27 cellular contexts compared by ENCODE assay signal in genomic region chr1:153699768-153700167, GRCh38. TPM values are rescaled to one million over a fixed set of nuclear protein-coding genes. Genes with fewer than 3 reads are reported as not detected.
"Had no signal": no experiment of that assay in that cellular context is flagged by ENCODE, and none has a peak within 500 bp of the region (broad histone marks: within the 10 kb centered on the region; RNA-seq: fewer than 3 reads in every experiment).

No MANE protein-coding gene starts in this region.

- H3K36me3 ChIP-seq: left lung, neutrophil, pancreas had no signal

- H3K27me3 ChIP-seq: dorsolateral prefrontal cortex, left lung, neutrophil, pancreas, testis had no signal

- H3K9me3 ChIP-seq: left lung, neutrophil, pancreas, testis had no signal

- H3K9me3 Mint-ChIP-seq: activated B cell treated with CpG ODN at 0.5 μM for 24 hours; activated CD4-positive, alpha-beta memory T cell treated with anti-CD3 and anti-CD28 coated beads for 36 hours; activated naive CD4-positive, alpha-beta T cell treated with anti-CD3 and anti-CD28 coated beads, Interleukin-2, amount 10 ng/mL, durations not matched to agents 7 days and 5 days; activated T-cell treated with anti-CD3 and anti-CD28 coated beads, Interleukin-2, amount 50 U/mL, for 72 hours; central memory CD8-positive, alpha-beta T cell; effector memory CD8-positive, alpha-beta T cell; natural killer cell; stimulated activated effector memory CD8-positive, alpha-beta T cell treated with anti-CD3 and anti-CD28 coated beads, Interleukin-12 subunit alpha, Interleukin-12 subunit beta, amount 100 ng/mL, for 72 hours; stimulated activated naive CD8-positive, alpha-beta T cell treated with anti-CD3 and anti-CD28 coated beads, Interleukin-15, amount 100 ng/mL, for 72 hours; T-helper 1 cell treated with Interleukin-12 subunit alpha and Interleukin-12 subunit beta and Interleukin-4 antibody, amounts not matched to agents 30 μg/mL and 1 μg/mL, for 36 hours; type B pancreatic cell had no signal

- H3K27me3 Mint-ChIP-seq: activated B cell treated with CpG ODN at 0.5 μM for 24 hours; activated CD4-positive, alpha-beta memory T cell treated with anti-CD3 and anti-CD28 coated beads for 36 hours; brain; central memory CD8-positive, alpha-beta T cell; type B pancreatic cell had no signal

- H3K27ac ChIP-seq: neutrophil, pancreas had no signal

- H3K27ac Mint-ChIP-seq: activated B cell treated with CpG ODN at 0.5 μM for 24 hours; activated CD4-positive, alpha-beta memory T cell treated with anti-CD3 and anti-CD28 coated beads for 36 hours; activated CD4-positive, alpha-beta T cell treated with anti-CD3 and anti-CD28 coated beads for 36 hours; activated naive CD4-positive, alpha-beta T cell treated with anti-CD3 and anti-CD28 coated beads, Interleukin-2, amount 10 ng/mL, durations not matched to agents 7 days and 5 days; activated T-cell treated with anti-CD3 and anti-CD28 coated beads, Interleukin-2, amount 50 U/mL, for 72 hours; effector memory CD8-positive, alpha-beta T cell; natural killer cell; stimulated activated effector memory CD8-positive, alpha-beta T cell treated with anti-CD3 and anti-CD28 coated beads, Interleukin-12 subunit alpha, Interleukin-12 subunit beta, amount 100 ng/mL, for 72 hours; stimulated activated naive CD8-positive, alpha-beta T cell treated with anti-CD3 and anti-CD28 coated beads, Interleukin-15, amount 100 ng/mL, for 72 hours; T-helper 1 cell treated with Interleukin-12 subunit alpha and Interleukin-12 subunit beta and Interleukin-4 antibody, amounts not matched to agents 30 μg/mL and 1 μg/mL, for 36 hours; type B pancreatic cell had no signal

- H3K4me1 ChIP-seq: pancreas had no signal

- H3K4me3 ChIP-seq: dorsolateral prefrontal cortex, left lung, pancreas, testis had no signal

- H3K36me3 Mint-ChIP-seq: activated CD4-positive, alpha-beta memory T cell treated with anti-CD3 and anti-CD28 coated beads for 36 hours; activated naive CD4-positive, alpha-beta T cell treated with anti-CD3 and anti-CD28 coated beads, Interleukin-2, amount 10 ng/mL, durations not matched to agents 7 days and 5 days; brain; natural killer cell; stimulated activated effector memory CD8-positive, alpha-beta T cell treated with anti-CD3 and anti-CD28 coated beads, Interleukin-12 subunit alpha, Interleukin-12 subunit beta, amount 100 ng/mL, for 72 hours; type B pancreatic cell had no signal

- ATAC-seq: activated CD4-positive, alpha-beta T cell treated with anti-CD3 and anti-CD28 coated beads for 36 hours; activated T-cell treated with anti-CD3 and anti-CD28 coated beads, Interleukin-2, amount 50 U/mL, for 72 hours; effector memory CD8-positive, alpha-beta T cell; esophagus mucosa; left lung; natural killer cell; stimulated activated effector memory CD8-positive, alpha-beta T cell treated with anti-CD3 and anti-CD28 coated beads, Interleukin-12 subunit alpha, Interleukin-12 subunit beta, amount 100 ng/mL, for 72 hours; stimulated activated naive CD8-positive, alpha-beta T cell treated with anti-CD3 and anti-CD28 coated beads, Interleukin-15, amount 100 ng/mL, for 72 hours had no signal

- H3K4me1 Mint-ChIP-seq: activated CD4-positive, alpha-beta T cell treated with anti-CD3 and anti-CD28 coated beads for 36 hours; central memory CD8-positive, alpha-beta T cell; stimulated activated effector memory CD8-positive, alpha-beta T cell treated with anti-CD3 and anti-CD28 coated beads, Interleukin-12 subunit alpha, Interleukin-12 subunit beta, amount 100 ng/mL, for 72 hours; stimulated activated naive CD8-positive, alpha-beta T cell treated with anti-CD3 and anti-CD28 coated beads, Interleukin-15, amount 100 ng/mL, for 72 hours had no signal

- DNase-seq: activated B cell treated with CpG ODN at 0.5 μM for 24 hours; activated CD4-positive, alpha-beta memory T cell treated with anti-CD3 and anti-CD28 coated beads for 36 hours; activated CD4-positive, alpha-beta T cell treated with anti-CD3 and anti-CD28 coated beads for 36 hours; activated effector memory CD4-positive, alpha-beta T cell treated with anti-CD3 and anti-CD28 coated beads, Interleukin-2, amount 50 U/mL, for 16 hours; activated naive CD4-positive, alpha-beta T cell treated with anti-CD3 and anti-CD28 coated beads, Interleukin-2, amount 10 ng/mL, durations not matched to agents 7 days and 5 days; activated T-cell treated with anti-CD3 and anti-CD28 coated beads, Interleukin-2, amount 50 U/mL, for 72 hours; anterior cingulate cortex; dorsolateral prefrontal cortex; effector memory CD8-positive, alpha-beta T cell; kidney; left lung; midbrain; natural killer cell; pancreas; small intestine; stimulated activated CD4-positive, alpha-beta T cell treated with anti-CD3 and anti-CD28 coated beads, Interleukin-2, amount 100 ng/mL, for 24 hours; stimulated activated naive CD8-positive, alpha-beta T cell treated with anti-CD3 and anti-CD28 coated beads, Interleukin-15, amount 100 ng/mL, for 72 hours; T1000; testis had no signal

- H3K4me3 Mint-ChIP-seq: activated B cell treated with CpG ODN at 0.5 μM for 24 hours; activated CD4-positive, alpha-beta memory T cell treated with anti-CD3 and anti-CD28 coated beads for 36 hours; activated CD4-positive, alpha-beta T cell treated with anti-CD3 and anti-CD28 coated beads for 36 hours; activated naive CD4-positive, alpha-beta T cell treated with anti-CD3 and anti-CD28 coated beads, Interleukin-2, amount 10 ng/mL, durations not matched to agents 7 days and 5 days; activated T-cell treated with anti-CD3 and anti-CD28 coated beads, Interleukin-2, amount 50 U/mL, for 72 hours; brain; central memory CD8-positive, alpha-beta T cell; effector memory CD8-positive, alpha-beta T cell; natural killer cell; stimulated activated effector memory CD8-positive, alpha-beta T cell treated with anti-CD3 and anti-CD28 coated beads, Interleukin-12 subunit alpha, Interleukin-12 subunit beta, amount 100 ng/mL, for 72 hours; stimulated activated naive CD8-positive, alpha-beta T cell treated with anti-CD3 and anti-CD28 coated beads, Interleukin-15, amount 100 ng/mL, for 72 hours; T-helper 1 cell treated with Interleukin-12 subunit alpha and Interleukin-12 subunit beta and Interleukin-4 antibody, amounts not matched to agents 30 μg/mL and 1 μg/mL, for 36 hours; type B pancreatic cell had no signal

RNA-seq across cellular contexts. Expression of gene NPR1, which starts 21.3 kb away (rescaled TPM):
- total RNA-seq: natural killer cell, SK-MEL-5 had no signal
